In the genomic region with DNA sequence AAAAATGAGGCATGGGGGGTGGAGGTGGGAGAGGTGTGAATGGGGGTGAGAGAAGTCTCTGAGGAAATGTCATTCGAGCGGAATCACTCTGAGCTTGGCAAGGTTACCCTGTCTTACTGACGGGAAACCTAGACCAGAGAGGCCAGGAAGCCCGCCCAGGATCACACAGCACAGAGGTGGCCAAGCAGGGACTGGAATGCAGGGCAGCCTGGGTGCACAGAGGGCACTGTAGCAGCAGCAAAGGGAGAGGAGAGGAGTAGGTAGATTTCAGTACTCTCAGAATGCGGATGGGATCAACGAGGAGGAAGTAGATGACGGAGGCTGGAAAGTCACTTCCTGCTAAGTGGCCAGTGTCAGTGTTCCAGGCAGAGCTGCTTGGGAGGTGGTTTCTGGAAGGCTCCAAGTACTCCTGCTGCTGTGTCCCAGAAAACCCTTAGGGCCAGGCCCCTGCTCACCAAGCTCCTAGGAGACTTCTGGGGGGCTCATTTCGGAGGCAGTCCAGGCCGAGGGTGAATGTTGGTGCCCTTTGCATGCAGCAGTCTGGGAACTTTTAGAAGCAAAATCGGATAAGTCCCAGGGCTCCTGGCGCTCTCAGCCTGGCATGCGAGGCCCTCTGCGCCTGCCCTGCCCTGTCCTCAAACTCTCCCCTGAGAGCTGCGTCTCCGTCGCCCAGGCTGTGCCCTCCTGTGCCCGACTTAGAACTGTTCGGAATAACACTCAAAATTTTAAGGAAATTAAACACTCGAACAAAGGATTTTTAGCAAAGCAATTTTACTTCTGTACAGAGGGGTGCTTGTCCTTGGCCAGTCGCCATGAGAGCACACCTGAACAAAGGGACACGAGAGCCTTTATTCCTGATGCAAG, we compare ENCODE assay signal across 8 cellular contexts. TPM values are rescaled to one million over a fixed set of nuclear protein-coding genes. Genes with fewer than 3 reads are reported as not detected.
DNase-seq lines count a peak whose midpoint lies in the region; ATAC-seq lines count a peak whose summit lies in the region.

No MANE protein-coding gene starts in this region.

- H3K36me3 Mint-ChIP-seq in IgD-negative memory B cell: peaks cover 1% of the 10 kb centered on the region
- no peaks in the 10 kb centered on the region for H3K36me3 Mint-ChIP-seq in activated naive CD4-positive, alpha-beta T cell treated with anti-CD3 and anti-CD28 coated beads, Interleukin-2, amount 50 U/mL, for 72 hours
- H3K36me3 Mint-ChIP-seq in stimulated activated effector memory CD8-positive, alpha-beta T cell treated with anti-CD3 and anti-CD28 coated beads, Interleukin-12 subunit alpha, Interleukin-12 subunit beta, amount 100 ng/mL, for 72 hours: peaks cover 15% of the 10 kb centered on the region

- ATAC-seq in activated naive CD4-positive, alpha-beta T cell treated with anti-CD3 and anti-CD28 coated beads, Interleukin-2, amount 50 U/mL, for 72 hours: peak; percentile 15 to 30
- no peak for ATAC-seq in stimulated activated effector memory CD8-positive, alpha-beta T cell treated with anti-CD3 and anti-CD28 coated beads, Interleukin-12 subunit alpha, Interleukin-12 subunit beta, amount 100 ng/mL, for 72 hours
- ATAC-seq in HG03571 (IDR thresholded peaks at IDR 0.05; ENCODE audit: unreplicated experiment): no peak
- ATAC-seq in HG02852 (IDR thresholded peaks at IDR 0.05; ENCODE audit: unreplicated experiment): no peak

- H3K4me3 Mint-ChIP-seq in IgD-negative memory B cell: peak overlapping the region in 2 of 4 donors; percentile 51 to 52
- peak overlapping the region; percentile 12 for H3K4me3 Mint-ChIP-seq in stimulated activated effector memory CD8-positive, alpha-beta T cell treated with anti-CD3 and anti-CD28 coated beads, Interleukin-12 subunit alpha, Interleukin-12 subunit beta, amount 100 ng/mL, for 72 hours

- H3K9me3 Mint-ChIP-seq in IgD-negative memory B cell: no peaks in the 10 kb centered on the region
- no peaks in the 10 kb centered on the region for H3K9me3 Mint-ChIP-seq in activated naive CD4-positive, alpha-beta T cell treated with anti-CD3 and anti-CD28 coated beads, Interleukin-2, amount 50 U/mL, for 72 hours
- H3K9me3 Mint-ChIP-seq in stimulated activated effector memory CD8-positive, alpha-beta T cell treated with anti-CD3 and anti-CD28 coated beads, Interleukin-12 subunit alpha, Interleukin-12 subunit beta, amount 100 ng/mL, for 72 hours: no peaks in the 10 kb centered on the region

- peaks cover 12 to 40% (median 31%) of the 10 kb centered on the region in 3 donors for H3K4me1 Mint-ChIP-seq in IgD-negative memory B cell
- peaks cover 84% of the 10 kb centered on the region for H3K4me1 Mint-ChIP-seq in stimulated activated effector memory CD8-positive, alpha-beta T cell treated with anti-CD3 and anti-CD28 coated beads, Interleukin-12 subunit alpha, Interleukin-12 subunit beta, amount 100 ng/mL, for 72 hours

- no peaks in the 10 kb centered on the region for H3K27me3 Mint-ChIP-seq in IgD-negative memory B cell

- no peak for DNase-seq in activated naive CD4-positive, alpha-beta T cell treated with anti-CD3 and anti-CD28 coated beads, Interleukin-2, amount 50 U/mL, for 72 hours (ENCODE audit: low spot score in 2 of 2)
- DNase-seq in iris pigment epithelial cell (ENCODE audit: low read depth): peak; percentile 22
- DNase-seq in stimulated activated effector memory CD8-positive, alpha-beta T cell treated with anti-CD3 and anti-CD28 coated beads, Interleukin-12 subunit alpha, Interleukin-12 subunit beta, amount 100 ng/mL, for 72 hours (ENCODE audit: low spot score in 2 of 2): no peak
- DNase-seq in NCI-H1105 treated with DMSO at 0.1 percent for 48 hours (lab: John Stamatoyannopoulos, UW): no peak
- DNase-seq in COLO668 (lab: John Stamatoyannopoulos, UW; ENCODE audit: unreplicated experiment): no peak

- H3K27ac Mint-ChIP-seq in IgD-negative memory B cell: peak overlapping the region in 2 of 3 donors; percentile 19 to 89
- H3K27ac Mint-ChIP-seq in activated naive CD4-positive, alpha-beta T cell treated with anti-CD3 and anti-CD28 coated beads, Interleukin-2, amount 50 U/mL, for 72 hours: peak overlapping the region; percentile 43 to 63
- peak overlapping the region; percentile 92 for H3K27ac Mint-ChIP-seq in stimulated activated effector memory CD8-positive, alpha-beta T cell treated with anti-CD3 and anti-CD28 coated beads, Interleukin-12 subunit alpha, Interleukin-12 subunit beta, amount 100 ng/mL, for 72 hours

RNA-seq across cellular contexts. Expression of a gene that starts 33.5 kb away (rescaled TPM):
- 109 TPM for polyA plus RNA-seq in IgD-negative memory B cell
- 100 to 1,000 TPM; 191 to 219 TPM for total RNA-seq in activated naive CD4-positive, alpha-beta T cell treated with anti-CD3 and anti-CD28 coated beads, Interleukin-2, amount 50 U/mL, for 72 hours

RNA-seq across cellular contexts. Expression of a gene that starts 50.1 kb away (rescaled TPM):
- polyA plus RNA-seq in IgD-negative memory B cell: 53.5 TPM
- total RNA-seq in activated naive CD4-positive, alpha-beta T cell treated with anti-CD3 and anti-CD28 coated beads, Interleukin-2, amount 50 U/mL, for 72 hours: 10 to 100 TPM; 47.4 to 48.4 TPM

Comparison
In these comparisons a context has a peak if more than half of its experiments do, and no peak if none do; other contexts are left out.
1. ATAC-seq: peak in activated naive CD4-positive, alpha-beta T cell treated with anti-CD3 and anti-CD28 coated beads, Interleukin-2, amount 50 U/mL, for 72 hours (2 of 2); none in stimulated activated effector memory CD8-positive, alpha-beta T cell treated with anti-CD3 and anti-CD28 coated beads, Interleukin-12 subunit alpha, Interleukin-12 subunit beta, amount 100 ng/mL, for 72 hours (single experiment), HG03571 (single experiment) and HG02852 (single experiment).
2. Peak in every context shown above with its lines, with median percentiles within 50 percentile points of each other: H3K27ac Mint-ChIP-seq.